ENCODE assay signal across 27 cellular contexts in the genomic region with DNA sequence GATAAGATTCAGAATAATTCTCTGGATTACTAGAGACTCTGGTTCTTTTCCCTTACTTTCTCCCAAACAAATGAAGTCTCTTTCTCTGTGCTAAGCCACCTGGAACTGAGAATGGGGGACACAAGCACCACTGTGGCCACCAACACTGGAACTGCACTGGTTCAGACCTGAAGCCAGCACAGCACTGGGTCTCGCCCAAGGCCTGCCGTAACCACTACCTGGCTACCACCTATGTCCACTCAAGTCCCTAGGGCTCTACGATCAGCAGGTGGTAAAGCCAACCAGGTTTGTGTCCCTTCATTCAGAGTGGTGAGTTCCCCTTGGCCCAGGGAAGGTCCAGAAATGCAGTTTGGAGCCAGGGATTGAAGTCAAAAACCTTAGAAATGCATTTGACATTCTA.
"Had no signal": no experiment of that assay in that cellular context is flagged by ENCODE, and none has a peak within 500 bp of the region (broad histone marks: within the 10 kb centered on the region; RNA-seq: fewer than 3 reads in every experiment).

No MANE protein-coding gene starts in this region.

- H3K4me1 Mint-ChIP-seq: stimulated activated effector memory CD8-positive, alpha-beta T cell treated with anti-CD3 and anti-CD28 coated beads, Interleukin-12 subunit alpha, Interleukin-12 subunit beta, amount 100 ng/mL, for 72 hours; stimulated activated memory B cell treated with anti-CD40 and anti-IgM and Interleukin-4, amounts not matched to agents 10 μg/mL and 1 μg/mL and 100 μg/mL, for 72 hours; stimulated activated naive B cell treated with anti-CD40 and anti-IgM and Interleukin-4, amounts not matched to agents 10 μg/mL and 1 μg/mL and 100 μg/mL, for 72 hours; stimulated activated naive CD8-positive, alpha-beta T cell treated with anti-CD3 and anti-CD28 coated beads, Interleukin-15, amount 100 ng/mL, for 72 hours had no signal

- H3K27ac ChIP-seq: stomach, suprapubic skin, testis, thoracic aorta, thyroid gland, tibial artery, tibial nerve, transverse colon, upper lobe of left lung, upper lobe of right lung, uterus, vagina had no signal

- H3K36me3 Mint-ChIP-seq: stimulated activated effector memory CD8-positive, alpha-beta T cell treated with anti-CD3 and anti-CD28 coated beads, Interleukin-12 subunit alpha, Interleukin-12 subunit beta, amount 100 ng/mL, for 72 hours; stimulated activated memory B cell treated with anti-CD40 and anti-IgM and Interleukin-4, amounts not matched to agents 10 μg/mL and 1 μg/mL and 100 μg/mL, for 72 hours; stimulated activated naive B cell treated with anti-CD40 and anti-IgM and Interleukin-4, amounts not matched to agents 10 μg/mL and 1 μg/mL and 100 μg/mL, for 72 hours; type B pancreatic cell had no signal

- H3K27ac Mint-ChIP-seq: stimulated activated effector memory CD8-positive, alpha-beta T cell treated with anti-CD3 and anti-CD28 coated beads, Interleukin-12 subunit alpha, Interleukin-12 subunit beta, amount 100 ng/mL, for 72 hours; stimulated activated memory B cell treated with anti-CD40 and anti-IgM and Interleukin-4, amounts not matched to agents 10 μg/mL and 1 μg/mL and 100 μg/mL, for 72 hours; stimulated activated naive B cell treated with anti-CD40 and anti-IgM and Interleukin-4, amounts not matched to agents 10 μg/mL and 1 μg/mL and 100 μg/mL, for 72 hours; stimulated activated naive CD8-positive, alpha-beta T cell treated with anti-CD3 and anti-CD28 coated beads, Interleukin-15, amount 100 ng/mL, for 72 hours; stimulated activated naive CD8-positive, alpha-beta T cell treated with anti-CD3 and anti-CD28 coated beads, Interleukin-15, Interleukin-2, amounts not matched to agents 100 ng/mL and 50 ng/mL, for 24 hours; type B pancreatic cell had no signal

- H3K27me3 Mint-ChIP-seq: stimulated activated memory B cell treated with anti-CD40 and anti-IgM and Interleukin-4, amounts not matched to agents 10 μg/mL and 1 μg/mL and 100 μg/mL, for 72 hours; stimulated activated naive B cell treated with anti-CD40 and anti-IgM and Interleukin-4, amounts not matched to agents 10 μg/mL and 1 μg/mL and 100 μg/mL, for 72 hours; type B pancreatic cell had no signal

- H3K4me3 Mint-ChIP-seq: stimulated activated effector memory CD8-positive, alpha-beta T cell treated with anti-CD3 and anti-CD28 coated beads, Interleukin-12 subunit alpha, Interleukin-12 subunit beta, amount 100 ng/mL, for 72 hours; stimulated activated memory B cell treated with anti-CD40 and anti-IgM and Interleukin-4, amounts not matched to agents 10 μg/mL and 1 μg/mL and 100 μg/mL, for 72 hours; stimulated activated naive B cell treated with anti-CD40 and anti-IgM and Interleukin-4, amounts not matched to agents 10 μg/mL and 1 μg/mL and 100 μg/mL, for 72 hours; stimulated activated naive CD8-positive, alpha-beta T cell treated with anti-CD3 and anti-CD28 coated beads, Interleukin-15, amount 100 ng/mL, for 72 hours; stimulated activated naive CD8-positive, alpha-beta T cell treated with anti-CD3 and anti-CD28 coated beads, Interleukin-15, Interleukin-2, amounts not matched to agents 100 ng/mL and 50 ng/mL, for 24 hours; type B pancreatic cell had no signal

- H3K36me3 ChIP-seq: stomach, suprapubic skin, thoracic aorta, thyroid gland, tibial artery, tibial nerve, transverse colon, upper lobe of left lung, upper lobe of right lung, uterus, vagina had no signal

- H3K9me3 ChIP-seq: stomach, suprapubic skin, testis, thoracic aorta, thyroid gland, tibial artery, tibial nerve, transverse colon, upper lobe of left lung, upper lobe of right lung, uterus, vagina had no signal

- H3K4me1 ChIP-seq: suprapubic skin, testis, thyroid gland, tibial artery, tibial nerve, transverse colon, upper lobe of right lung, uterus, vagina had no signal

- H3K4me3 ChIP-seq: stomach, suprapubic skin, testis, thoracic aorta, thyroid gland, tibial artery, tibial nerve, transverse colon, upper lobe of left lung, upper lobe of right lung, uterus, vagina had no signal

- DNase-seq: stimulated activated CD4-positive, alpha-beta T cell treated with anti-CD3 and anti-CD28 coated beads, Interleukin-2, amount 100 ng/mL, for 24 hours; stimulated activated CD4-positive, alpha-beta T cell treated with anti-CD3 and anti-CD28 coated beads, Interleukin-2, amount 100 ng/mL, for 48 hours; stimulated activated CD4-positive, alpha-beta T cell treated with anti-CD3 and anti-CD28 coated beads, Interleukin-4, amount 100 ng/mL, for 1 hour; stimulated activated CD4-positive, alpha-beta T cell treated with anti-CD3 and anti-CD28 coated beads, Interleukin-4, amount 100 ng/mL, for 24 hours; stimulated activated CD4-positive, alpha-beta T cell treated with anti-CD3 and anti-CD28 coated beads, Interleukin-4, amount 100 ng/mL, for 4 hours; stimulated activated CD8-positive, alpha-beta memory T cell treated with anti-CD3 and anti-CD28 coated beads, Interleukin-4, amount 100 ng/mL, for 48 hours; stimulated activated naive B cell treated with anti-CD40 and anti-IgM and Interleukin-4, amounts not matched to agents 10 μg/mL and 1 μg/mL and 100 μg/mL, for 72 hours; stimulated activated naive CD4-positive, alpha-beta T cell; stimulated activated naive CD8-positive, alpha-beta T cell treated with anti-CD3 and anti-CD28 coated beads, Interleukin-15, amount 100 ng/mL, for 72 hours; stimulated activated naive CD8-positive, alpha-beta T cell treated with anti-CD3 and anti-CD28 coated beads, Interleukin-15, Interleukin-2, amounts not matched to agents 100 U/mL and 50 U/mL, for 24 hours; stomach; substantia nigra; testis; thyroid gland; tibial artery; transverse colon; upper lobe of left lung; upper lobe of right lung; uterus had no signal

- H3K27me3 ChIP-seq: stomach, suprapubic skin, testis, thyroid gland, tibial artery, tibial nerve, transverse colon, upper lobe of left lung, upper lobe of right lung, uterus, vagina had no signal

- H3K9me3 Mint-ChIP-seq: stimulated activated effector memory CD8-positive, alpha-beta T cell treated with anti-CD3 and anti-CD28 coated beads, Interleukin-12 subunit alpha, Interleukin-12 subunit beta, amount 100 ng/mL, for 72 hours; stimulated activated memory B cell treated with anti-CD40 and anti-IgM and Interleukin-4, amounts not matched to agents 10 μg/mL and 1 μg/mL and 100 μg/mL, for 72 hours; stimulated activated naive B cell treated with anti-CD40 and anti-IgM and Interleukin-4, amounts not matched to agents 10 μg/mL and 1 μg/mL and 100 μg/mL, for 72 hours; stimulated activated naive CD8-positive, alpha-beta T cell treated with anti-CD3 and anti-CD28 coated beads, Interleukin-15, amount 100 ng/mL, for 72 hours; stimulated activated naive CD8-positive, alpha-beta T cell treated with anti-CD3 and anti-CD28 coated beads, Interleukin-15, Interleukin-2, amounts not matched to agents 100 ng/mL and 50 ng/mL, for 24 hours; type B pancreatic cell had no signal
